ENCODE assay signal across 6 cellular contexts in the genomic region with DNA sequence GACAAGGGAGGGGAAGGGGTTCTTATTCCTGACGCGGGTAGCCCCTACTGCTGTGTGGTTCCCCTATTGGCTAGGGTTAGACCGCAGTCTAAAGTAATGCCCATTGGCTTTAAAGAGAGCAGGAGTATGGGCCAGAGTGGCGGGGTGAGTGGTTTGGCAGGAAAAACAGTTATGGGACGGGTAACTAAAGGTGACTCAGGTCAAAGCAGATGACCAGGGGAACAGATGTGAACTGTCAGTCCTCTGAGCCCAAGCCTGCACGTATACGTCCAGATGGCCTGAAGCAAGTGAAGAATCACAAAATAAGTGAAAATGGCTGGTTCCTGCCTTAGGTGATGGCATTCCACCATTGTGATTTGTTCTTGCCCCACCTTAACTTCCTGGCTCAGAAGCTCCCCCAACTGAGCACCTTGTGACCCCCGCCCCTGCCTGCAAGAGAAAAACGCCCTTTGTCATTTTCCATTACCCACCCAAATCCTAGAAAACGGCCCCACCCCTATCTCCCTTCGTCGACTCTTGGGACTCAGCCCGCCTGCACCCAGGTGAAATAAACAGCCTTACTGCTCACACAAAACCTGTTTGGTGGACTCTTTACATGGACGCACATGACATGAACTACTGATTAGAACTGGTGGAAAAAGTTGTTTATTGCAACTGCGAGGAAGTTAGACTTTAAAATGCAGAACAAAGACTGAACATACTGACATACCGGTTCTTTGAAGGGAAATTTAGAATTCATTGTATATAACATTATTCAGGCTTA. TPM values are rescaled to one million over a fixed set of nuclear protein-coding genes. Genes with fewer than 3 reads are reported as not detected.
DNase-seq lines count a peak whose midpoint lies in the region; ATAC-seq and TF ChIP-seq lines count a peak whose summit lies in the region.

No MANE protein-coding gene starts in this region.

- TF ChIP-seq CTCF in prostate gland (IDR thresholded peaks at IDR 0.05), result no peak

- peak overlapping the region; percentile 82 for H3K4me3 Mint-ChIP-seq in dendritic cell treated with granulocyte-macrophage colony-stimulating factor and Interleukin-4, amounts not matched to agents 40 ng/mL and 50 ng/mL, for 4 days

- TF ChIP-seq POLR2A in prostate gland (IDR thresholded peaks at IDR 0.05), result no peak

- H3K27me3 Mint-ChIP-seq in dendritic cell treated with granulocyte-macrophage colony-stimulating factor and Interleukin-4, amounts not matched to agents 40 ng/mL and 50 ng/mL, for 4 days, result peaks cover 2% of the 10 kb centered on the region

- H3K9me3 ChIP-seq in prostate gland, result no peaks in the 10 kb centered on the region

- H3K4me1 Mint-ChIP-seq in dendritic cell treated with granulocyte-macrophage colony-stimulating factor and Interleukin-4, amounts not matched to agents 40 ng/mL and 50 ng/mL, for 4 days (ENCODE audit: low read depth), result peaks cover 29% of the 10 kb centered on the region

- WGBS in prostate gland, result 16% methylated on average over 16 of the region's 16 CpGs

- peak overlapping the region; percentile 86 for H3K27ac Mint-ChIP-seq in dendritic cell treated with granulocyte-macrophage colony-stimulating factor and Interleukin-4, amounts not matched to agents 40 ng/mL and 50 ng/mL, for 4 days

- H3K36me3 Mint-ChIP-seq in dendritic cell treated with granulocyte-macrophage colony-stimulating factor and Interleukin-4, amounts not matched to agents 40 ng/mL and 50 ng/mL, for 4 days (ENCODE audit: low read depth), result peaks cover 22% of the 10 kb centered on the region

- peak overlapping the region; percentile 61 to 76 for H3K4me3 ChIP-seq in prostate gland

- ATAC-seq in GM19455 (IDR thresholded peaks at IDR 0.05; ENCODE audit: unreplicated experiment), result no peak

- no peaks in the 10 kb centered on the region for H3K36me3 ChIP-seq in prostate gland

- H3K4me1 ChIP-seq in prostate gland (replicated peaks), result no peaks in the 10 kb centered on the region

- H3K27me3 ChIP-seq in prostate gland (replicated peaks; ENCODE audit: insufficient read depth), result no peaks in the 10 kb centered on the region

- DNase-seq in activated CD8-positive, alpha-beta memory T cell treated with anti-CD3 and anti-CD28 coated beads for 24 hours, result peak; percentile 63
- DNase-seq in activated CD8-positive, alpha-beta memory T cell treated with anti-CD3 and anti-CD28 coated beads, Interleukin-2, amount 50 U/mL, for 48 hours, result no peak
- DNase-seq in prostate gland (ENCODE audit: low spot score), result no peak
- no peak for DNase-seq in medulla oblongata (ENCODE audit: extremely low spot score)

- H3K27ac ChIP-seq in prostate gland, result peak overlapping the region; percentile 71 to 85

- intact Hi-C loops in dendritic cell treated with granulocyte-macrophage colony-stimulating factor and Interleukin-4, amounts not matched to agents 40 ng/mL and 50 ng/mL, for 4 days (cut with micrococcal nuclease), result loop anchor here (2.0 kb wide), 1 partner anchor 64 kb away; a partner anchor contains a TSS
- intact Hi-C loops in prostate gland (cut with DNase I), result no loop called here

- no peaks in the 10 kb centered on the region for H3K9me3 Mint-ChIP-seq in dendritic cell treated with granulocyte-macrophage colony-stimulating factor and Interleukin-4, amounts not matched to agents 40 ng/mL and 50 ng/mL, for 4 days

RNA-seq across cellular contexts. Expression of a gene that starts 0.8 kb away (rescaled TPM):
- total RNA-seq in prostate gland, result 10 to 100 TPM; 16.8 to 26.9 TPM

RNA-seq across cellular contexts. Expression of a gene that starts 21.3 kb away (rescaled TPM):
- 1 to 10 TPM; 7.3 to 9.9 TPM for total RNA-seq in prostate gland

RNA-seq across cellular contexts. Expression of a gene that starts 35.3 kb away (rescaled TPM):
- total RNA-seq in prostate gland, result 100 to 1,000 TPM; 191 to 227 TPM

RNA-seq across cellular contexts. Expression of a gene that starts 41.2 kb away (rescaled TPM):
- 10 to 100 TPM; 30.0 to 32.8 TPM for total RNA-seq in prostate gland

RNA-seq across cellular contexts. Expression of a gene that starts 49.7 kb away (rescaled TPM):
- 10 to 100 TPM; 33.7 to 34.9 TPM for total RNA-seq in prostate gland
